In the genomic region with DNA sequence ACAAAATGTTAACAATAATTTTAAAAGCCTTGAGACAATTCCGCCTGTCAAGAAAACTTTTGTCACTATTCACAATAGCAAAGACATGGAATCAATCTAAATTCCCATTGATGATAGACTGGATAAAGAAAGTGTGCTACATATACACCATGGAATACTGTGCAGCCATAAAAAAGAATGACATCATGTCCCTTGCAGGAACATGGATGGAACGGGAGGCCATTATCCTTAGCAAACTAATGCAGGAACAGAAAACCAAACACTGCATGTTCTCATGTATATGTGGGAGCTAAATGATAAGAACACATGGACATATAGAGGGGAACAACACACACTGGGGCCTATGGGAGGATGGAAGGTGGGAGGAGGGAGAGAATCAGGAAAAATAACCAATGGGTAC, we compare ENCODE assay signal across 6 cellular contexts. TPM values are rescaled to one million over a fixed set of nuclear protein-coding genes. Genes with fewer than 3 reads are reported as not detected.
"Had no signal": no experiment of that assay in that cellular context is flagged by ENCODE, and none has a peak within 500 bp of the region (broad histone marks: within the 10 kb centered on the region; RNA-seq: fewer than 3 reads in every experiment).

No MANE protein-coding gene starts in this region.

RNA-seq across cellular contexts. Expression of a gene that starts 46.1 kb away (rescaled TPM):
- total RNA-seq: esophagus mucosa, gastrocnemius medialis, glomerular endothelial cell, left ventricle myocardium inferior had no signal
- polyA plus RNA-seq: heart right ventricle, mammary epithelial cell had no signal
